ENCODE assay signal across 1 cellular context in the genomic region with DNA sequence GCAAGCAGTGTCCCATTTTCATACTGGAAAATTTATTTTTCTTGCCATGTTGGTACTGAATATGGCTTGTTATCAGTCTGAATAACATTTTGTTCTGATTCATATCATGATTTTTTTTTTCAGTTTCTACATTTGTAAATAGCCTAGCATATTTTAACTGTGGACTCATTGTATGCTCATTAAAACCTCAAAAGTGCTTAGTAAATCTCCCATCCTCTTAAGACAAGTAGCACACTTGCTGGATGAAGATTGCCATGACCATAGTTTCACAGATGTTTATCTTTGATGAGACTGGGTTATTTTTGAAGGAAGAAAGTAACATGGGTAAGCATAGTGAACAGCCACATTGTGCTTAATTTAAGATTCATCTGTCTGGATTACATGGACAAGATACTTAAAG.
A peak's percentile ranks its signal among the peaks of the same experiment; 100 is the strongest.
TF ChIP-seq lines count a peak whose summit lies in the region.

No MANE protein-coding gene starts in this region.

TF ChIP-seq in K562, 482 proteins besides CTCF, POLR2A, EP300 and RAD21:
- TF ChIP-seq RCOR1 (IDR thresholded peaks at IDR 0.05; ENCODE audit: borderline replicate concordance in 1 of 2, low read depth in 2 of 2, low read length in 2 of 2) (no peak), SMARCA4 (IDR thresholded peaks at IDR 0.05) (peak; percentile 30; the same call in 1 of the 2 replicates), ZNF24 (IDR thresholded peaks at IDR 0.05) (no peak), FOSL1 (tag; conservative IDR thresholded peaks at IDR 0.05) (peak; percentile 22; the same call in 1 of the 2 replicates), CBFA2T3 (IDR thresholded peaks at IDR 0.05) (peak; percentile 28; the same call in 1 of the 2 replicates)
